9 cellular contexts compared by ENCODE assay signal in genomic region chr17:81342700-81343070, GRCh38. TPM values are rescaled to one million over a fixed set of nuclear protein-coding genes. Genes with fewer than 3 reads are reported as not detected.
DNase-seq lines count a peak whose midpoint lies in the region; ATAC-seq and TF ChIP-seq lines count a peak whose summit lies in the region.
"Had no signal": no experiment of that assay in that cellular context is flagged by ENCODE, and none has a peak within 500 bp of the region (broad histone marks: within the 10 kb centered on the region; RNA-seq: fewer than 3 reads in every experiment).

No MANE protein-coding gene starts in this region.

- intact Hi-C loops in heart right ventricle (cut with DNase I), result no loop called here
- intact Hi-C loops in cardiac septum (cut with DNase I), result no loop called here
- intact Hi-C loops in aorta (cut with DNase I), result no loop called here

- 18 to 32% methylated on average over 35 of the region's 35 CpGs for WGBS in heart right ventricle, 2 donors
- 34 to 47% methylated on average over 25 to 35 of the region's 35 CpGs for WGBS in aorta, 2 donors

- peak overlapping the region; percentile 63 to 92 (median 75) for H3K4me3 ChIP-seq in heart right ventricle
- H3K4me3 ChIP-seq in duodenal mucosa (ENCODE audit: low read depth in 1 of 2, low read length in 2 of 2), result peak overlapping the region; percentile 81 to 84
- peak overlapping the region; percentile 95 for H3K4me3 ChIP-seq in mucosa of stomach (ENCODE audit: low read length)
- H3K4me3 ChIP-seq in aorta (ENCODE audit: low read length in 2 of 2), result peak overlapping the region; percentile 70 to 91

- peak overlapping the region; percentile 87 to 98 (median 96) for H3K27ac ChIP-seq in heart right ventricle
- peak overlapping the region; percentile 93 for H3K27ac ChIP-seq in duodenal mucosa (ENCODE audit: low read depth, low read length)
- peak overlapping the region in 1 of 2 donors; percentile 55 for H3K27ac ChIP-seq in aorta (ENCODE audit: low read depth in 1 of 2, low read length in 2 of 2)

- H3K9me3 ChIP-seq in heart right ventricle (no peaks in the 10 kb centered on the region), duodenal mucosa (ENCODE audit: control insufficient read depth in 1 of 2, low read length in 2 of 2) (no peaks in the 10 kb centered on the region), mucosa of stomach (ENCODE audit: control insufficient read depth, low read length) (no peaks in the 10 kb centered on the region), aorta (ENCODE audit: control insufficient read depth, low read length) (no peaks in the 10 kb centered on the region)

- no peak for DNase-seq in heart right ventricle
- no peak for DNase-seq in cardiac septum (ENCODE audit: low spot score)
- peak in 1 of 2 donors; percentile 74 for DNase-seq in aorta
- no peak for DNase-seq in T1000 (lab: John Stamatoyannopoulos, UW)
- no peak for DNase-seq in NOMO-1 treated with dmso at 0.1 percent for 144 hours (lab: John Stamatoyannopoulos, UW; ENCODE audit: unreplicated experiment)
- DNase-seq: NCI-H524 had no signal

- TF ChIP-seq CTCF in heart right ventricle (IDR thresholded peaks at IDR 0.05), result no peak

- ATAC-seq in heart right ventricle, result no peak
- no peak for ATAC-seq in aorta (ENCODE audit: low FRiP score)
- ATAC-seq in GM18519 (IDR thresholded peaks at IDR 0.05; ENCODE audit: low FRiP score, unreplicated experiment), result no peak

- H3K36me3 ChIP-seq in heart right ventricle (no peaks in the 10 kb centered on the region), duodenal mucosa (ENCODE audit: control insufficient read depth in 1 of 2, insufficient read depth in 2 of 2, low read length in 2 of 2) (no peaks in the 10 kb centered on the region), mucosa of stomach (ENCODE audit: control insufficient read depth, insufficient read depth, low read length) (no peaks in the 10 kb centered on the region), aorta (ENCODE audit: control insufficient read depth in 1 of 2, insufficient read depth in 2 of 2, low read length in 1 of 2) (no peaks in the 10 kb centered on the region)

- peaks cover 0 to 57% (median 0%) of the 10 kb centered on the region in 7 donors for H3K27me3 ChIP-seq in heart right ventricle
- peaks cover 0 to 6% of the 10 kb centered on the region in 2 donors for H3K27me3 ChIP-seq in duodenal mucosa (ENCODE audit: control insufficient read depth in 1 of 2, insufficient read depth in 2 of 2, low read length in 2 of 2)
- peaks cover 7% of the 10 kb centered on the region for H3K27me3 ChIP-seq in mucosa of stomach (ENCODE audit: control insufficient read depth, insufficient read depth, low read length)
- H3K27me3 ChIP-seq in aorta (ENCODE audit: control insufficient read depth in 1 of 2, insufficient read depth in 2 of 2, low read length in 1 of 2), result no peaks in the 10 kb centered on the region

- peaks cover 10 to 81% (median 47%) of the 10 kb centered on the region in 9 donors for H3K4me1 ChIP-seq in heart right ventricle
- peaks cover 29 to 35% of the 10 kb centered on the region in 2 donors for H3K4me1 ChIP-seq in duodenal mucosa (ENCODE audit: control insufficient read depth in 1 of 2, insufficient read depth in 2 of 2, low read length in 2 of 2)
- H3K4me1 ChIP-seq in mucosa of stomach (ENCODE audit: control insufficient read depth, insufficient read depth, low read length), result peaks cover 46% of the 10 kb centered on the region
- no peaks in the 10 kb centered on the region for H3K4me1 ChIP-seq in aorta (ENCODE audit: control insufficient read depth in 1 of 2, insufficient read depth in 2 of 2, low read length in 2 of 2)

- H3K9ac ChIP-seq in duodenal mucosa (ENCODE audit: low read depth in 1 of 2, low read length in 2 of 2), result peak overlapping the region; percentile 86 to 96
- H3K9ac ChIP-seq in mucosa of stomach (ENCODE audit: low read length), result peak overlapping the region; percentile 98

RNA-seq across cellular contexts. Expression of gene SLC38A10, which starts 47.6 kb away (rescaled TPM):
- total RNA-seq in heart right ventricle, result 10 to 100 TPM; 27.8 to 50.0 (median 37.9) TPM
- 10 to 100 TPM; 56.0 to 56.2 TPM for polyA plus RNA-seq in heart right ventricle
- total RNA-seq in cardiac septum, result 36.0 TPM
- 10 to 100 TPM; 61.9 to 79.6 TPM for total RNA-seq in aorta
- polyA plus RNA-seq in aorta, result 100 to 1,000 TPM in 1 of 2 donors, 10 to 100 TPM in 1; 22.3 to 118 TPM

RNA-seq across cellular contexts. Expression of gene BAHCC1, which starts 52.6 kb away (rescaled TPM):
- total RNA-seq in heart right ventricle (10 to 100 TPM in 2 of 10 donors, 1 to 10 TPM in 8; 6.3 to 11.1 (median 9.2) TPM), cardiac septum (13.5 TPM), aorta (10 to 100 TPM; 22.8 to 49.3 TPM)
- polyA plus RNA-seq in heart right ventricle (10 to 100 TPM in 1 of 2 donors, 1 to 10 TPM in 1; 4.8 to 13.1 TPM), aorta (10 to 100 TPM in 1 of 2 donors, 1 to 10 TPM in 1; 3.9 to 16.8 TPM)
